1 cellular context compared by ENCODE assay signal in genomic region chr10:13053208-13053607, GRCh38. TPM values are rescaled to one million over a fixed set of nuclear protein-coding genes. Genes with fewer than 3 reads are reported as not detected.
"Had no signal": no experiment of that assay in that cellular context is flagged by ENCODE, and none has a peak within 500 bp of the region (broad histone marks: within the 10 kb centered on the region; RNA-seq: fewer than 3 reads in every experiment).

No MANE protein-coding gene starts in this region.

RNA-seq across cellular contexts. Expression of gene CCDC3, which starts 51.7 kb away (rescaled TPM):
- total RNA-seq: activated naive CD8-positive, alpha-beta T cell treated with anti-CD3 and anti-CD28 coated beads, Interleukin-2, amount 10 ng/mL, durations not matched to agents 7 days and 5 days had no signal
